14 cellular contexts compared by ENCODE assay signal in the genomic region with DNA sequence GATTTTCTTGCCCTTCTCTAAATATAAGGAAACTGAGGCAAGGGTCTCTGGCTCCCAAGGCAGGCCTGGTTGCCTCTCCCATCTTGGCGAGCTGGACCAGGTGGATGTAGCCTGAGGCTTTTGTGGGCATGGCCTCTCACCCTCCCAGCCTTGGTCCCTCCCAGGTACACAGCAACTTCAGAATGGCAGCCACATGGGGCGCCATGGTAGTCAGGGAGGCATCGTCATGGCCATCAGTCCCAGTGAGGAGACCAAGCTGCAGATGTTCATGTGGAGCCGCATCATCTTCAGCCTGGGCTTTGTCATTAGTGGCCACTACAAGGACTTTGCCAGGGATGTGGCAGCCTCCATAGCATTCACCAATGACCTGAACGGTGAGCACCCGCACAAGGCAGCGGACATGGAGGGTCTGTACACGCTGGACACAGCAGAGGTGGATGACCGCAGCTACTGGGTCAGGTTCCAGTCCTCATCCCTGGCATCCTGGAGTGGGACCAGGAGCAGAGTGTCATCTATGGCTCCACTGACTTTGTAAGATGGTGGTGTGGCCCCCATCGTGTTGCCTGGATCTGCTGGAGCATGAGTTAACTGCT.
DNase-seq lines count a peak whose midpoint lies in the region; ATAC-seq and TF ChIP-seq lines count a peak whose summit lies in the region.
"Had no signal": no experiment of that assay in that cellular context is flagged by ENCODE, and none has a peak within 500 bp of the region (broad histone marks: within the 10 kb centered on the region; RNA-seq: fewer than 3 reads in every experiment).

No MANE protein-coding gene starts in this region.

- peaks cover 64% of the 10 kb centered on the region for H3K4me1 Mint-ChIP-seq in activated CD4-positive, alpha-beta T cell treated with anti-CD3 and anti-CD28 coated beads, Interleukin-2, amount 10 ng/mL, durations not matched to agents 7 days and 5 days
- H3K4me1 Mint-ChIP-seq in CD4-positive, alpha-beta T cell (ENCODE audit: low read depth) = peaks cover 50% of the 10 kb centered on the region
- peaks cover 12% of the 10 kb centered on the region for H3K4me1 Mint-ChIP-seq in activated T-helper 1 cell treated with anti-CD3 and anti-CD28 coated beads, Interleukin-12 subunit alpha, Interleukin-12 subunit beta, Interleukin-2, Interleukin-4 antibody, amounts not matched to agents 30 ng/mL and 10 ng/mL and 1 ng/mL, durations not matched to agents 14 hours and 24 hours and 36 hours (ENCODE audit: low read depth)
- H3K4me1 Mint-ChIP-seq in naive thymus-derived CD8-positive, alpha-beta T cell = peaks cover 23 to 57% (median 41%) of the 10 kb centered on the region in 4 donors

- H3K4me1 ChIP-seq in tibial artery = peaks cover 0 to 3% (median 0%) of the 10 kb centered on the region in 4 donors
- no peaks in the 10 kb centered on the region for H3K4me1 ChIP-seq in upper lobe of right lung

- H3K27ac ChIP-seq in CD4-positive, alpha-beta T cell (ENCODE audit: low read depth, low read length) = no peak overlapping the region
- H3K27ac ChIP-seq in tibial artery (no peak overlapping the region), upper lobe of right lung (no peak overlapping the region)
- H3K27ac ChIP-seq: KMS-11 had no signal

- POLR2A ChIA-PET in activated CD4-positive, alpha-beta T cell treated with anti-CD3 and anti-CD28 coated beads, Interleukin-2, amount 10 ng/mL, durations not matched to agents 7 days and 5 days (lab: Charles Lee) = no interaction called here
- POLR2A ChIA-PET in CD4-positive, alpha-beta T cell (lab: Charles Lee) = interaction anchor here (1.0 to 4.6 kb wide), 11 partner anchors 12 to 634 kb away, joined by 3 to 43 read pairs (median 5); a partner anchor contains a TSS
- POLR2A ChIA-PET in naive thymus-derived CD8-positive, alpha-beta T cell (lab: Charles Lee) = no interaction called here

- ATAC-seq in CD4-positive, alpha-beta T cell (ENCODE audit: poor library complexity) = no peak
- ATAC-seq in naive thymus-derived CD8-positive, alpha-beta T cell = no peak
- no peak for ATAC-seq in upper lobe of right lung

- CTCF ChIA-PET in activated CD4-positive, alpha-beta T cell treated with anti-CD3 and anti-CD28 coated beads, Interleukin-2, amount 10 ng/mL, durations not matched to agents 7 days and 5 days (lab: Charles Lee) = interaction anchor here (0.5 kb wide), 1 partner anchor 14 kb away, joined by 4 read pairs; no protein-coding TSS in a partner anchor
- CTCF ChIA-PET in CD4-positive, alpha-beta T cell (lab: Charles Lee) = no interaction called here

- peak overlapping the region; percentile 83 for H3K27ac Mint-ChIP-seq in activated CD4-positive, alpha-beta T cell treated with anti-CD3 and anti-CD28 coated beads, Interleukin-2, amount 10 ng/mL, durations not matched to agents 7 days and 5 days
- H3K27ac Mint-ChIP-seq in CD4-positive, alpha-beta T cell = peak overlapping the region; percentile 77
- H3K27ac Mint-ChIP-seq in activated T-helper 1 cell treated with anti-CD3 and anti-CD28 coated beads, Interleukin-12 subunit alpha, Interleukin-12 subunit beta, Interleukin-2, Interleukin-4 antibody, amounts not matched to agents 30 ng/mL and 10 ng/mL and 1 ng/mL, durations not matched to agents 14 hours and 24 hours and 36 hours = peak overlapping the region; percentile 18
- H3K27ac Mint-ChIP-seq in naive thymus-derived CD8-positive, alpha-beta T cell = peak overlapping the region in 7 of 10 donors; percentile 41 to 99 (median 69)
- H3K27ac Mint-ChIP-seq: CD14-positive monocyte had no signal

- DNase-seq in activated CD4-positive, alpha-beta T cell treated with anti-CD3 and anti-CD28 coated beads, Interleukin-2, amount 10 ng/mL, durations not matched to agents 7 days and 5 days = no peak
- DNase-seq in activated CD4-positive, alpha-beta T cell treated with anti-CD3 and anti-CD28 coated beads, Interleukin-2, amount 50 U/mL, for 4 hours = no peak
- DNase-seq in CD4-positive, alpha-beta T cell = no peak
- no peak for DNase-seq in activated T-helper 1 cell treated with anti-CD3 and anti-CD28 coated beads, Interleukin-12 subunit alpha, Interleukin-12 subunit beta, Interleukin-2, Interleukin-4 antibody, amounts not matched to agents 30 ng/mL and 10 ng/mL and 1 ng/mL, durations not matched to agents 14 hours and 24 hours and 36 hours (ENCODE audit: low spot score)
- DNase-seq in naive thymus-derived CD8-positive, alpha-beta T cell = no peak
- DNase-seq in tibial artery = no peak
- no peak for DNase-seq in AG08395 (ENCODE audit: low spot score)
- DNase-seq in upper lobe of right lung = no peak
- DNase-seq: GDM1, NCI-H187 treated with DMSO at 0.1 percent for 48 hours, NCI-H2171, SHP77 treated with DMSO at 0.1 percent for 48 hours had no signal

- H3K9me3 Mint-ChIP-seq in activated CD4-positive, alpha-beta T cell treated with anti-CD3 and anti-CD28 coated beads, Interleukin-2, amount 10 ng/mL, durations not matched to agents 7 days and 5 days = no peaks in the 10 kb centered on the region
- H3K9me3 Mint-ChIP-seq in CD4-positive, alpha-beta T cell = no peaks in the 10 kb centered on the region
- H3K9me3 Mint-ChIP-seq in activated T-helper 1 cell treated with anti-CD3 and anti-CD28 coated beads, Interleukin-12 subunit alpha, Interleukin-12 subunit beta, Interleukin-2, Interleukin-4 antibody, amounts not matched to agents 30 ng/mL and 10 ng/mL and 1 ng/mL, durations not matched to agents 14 hours and 24 hours and 36 hours = no peaks in the 10 kb centered on the region
- H3K9me3 Mint-ChIP-seq in naive thymus-derived CD8-positive, alpha-beta T cell = no peaks in the 10 kb centered on the region

- H3K36me3 Mint-ChIP-seq in activated CD4-positive, alpha-beta T cell treated with anti-CD3 and anti-CD28 coated beads, Interleukin-2, amount 10 ng/mL, durations not matched to agents 7 days and 5 days (ENCODE audit: low read depth) = peaks cover 63% of the 10 kb centered on the region
- H3K36me3 Mint-ChIP-seq in CD4-positive, alpha-beta T cell (ENCODE audit: low read depth) = peaks cover 77% of the 10 kb centered on the region
- peaks cover 45% of the 10 kb centered on the region for H3K36me3 Mint-ChIP-seq in activated T-helper 1 cell treated with anti-CD3 and anti-CD28 coated beads, Interleukin-12 subunit alpha, Interleukin-12 subunit beta, Interleukin-2, Interleukin-4 antibody, amounts not matched to agents 30 ng/mL and 10 ng/mL and 1 ng/mL, durations not matched to agents 14 hours and 24 hours and 36 hours (ENCODE audit: low read depth)
- peaks cover 0 to 61% (median 21%) of the 10 kb centered on the region in 3 donors for H3K36me3 Mint-ChIP-seq in naive thymus-derived CD8-positive, alpha-beta T cell

- no peak for TF ChIP-seq CTCF in CD4-positive, alpha-beta T cell (IDR thresholded peaks at IDR 0.05)
- no peak for TF ChIP-seq CTCF in tibial artery (IDR thresholded peaks at IDR 0.05)
- TF ChIP-seq CTCF in upper lobe of right lung (IDR thresholded peaks at IDR 0.05) = no peak

- no peak overlapping the region for H3K4me3 Mint-ChIP-seq in activated CD4-positive, alpha-beta T cell treated with anti-CD3 and anti-CD28 coated beads, Interleukin-2, amount 10 ng/mL, durations not matched to agents 7 days and 5 days
- H3K4me3 Mint-ChIP-seq in CD4-positive, alpha-beta T cell = peak overlapping the region; percentile 84
- H3K4me3 Mint-ChIP-seq in activated T-helper 1 cell treated with anti-CD3 and anti-CD28 coated beads, Interleukin-12 subunit alpha, Interleukin-12 subunit beta, Interleukin-2, Interleukin-4 antibody, amounts not matched to agents 30 ng/mL and 10 ng/mL and 1 ng/mL, durations not matched to agents 14 hours and 24 hours and 36 hours = no peak overlapping the region
- peak overlapping the region in 3 of 10 donors; percentile 14 to 60 (median 22) for H3K4me3 Mint-ChIP-seq in naive thymus-derived CD8-positive, alpha-beta T cell
- H3K4me3 Mint-ChIP-seq: CD14-positive monocyte had no signal

- intact Hi-C loops in CD4-positive, alpha-beta T cell (cut with DNase I, micrococcal nuclease) = loop anchor here in 1 of 2 experiments (5.0 to 10.0 kb wide), 2 partner anchors 201 to 523 kb away; a partner anchor contains a TSS
- intact Hi-C loops in activated T-helper 1 cell treated with anti-CD3 and anti-CD28 coated beads, Interleukin-12 subunit alpha, Interleukin-12 subunit beta, Interleukin-2, Interleukin-4 antibody, amounts not matched to agents 30 ng/mL and 10 ng/mL and 1 ng/mL, durations not matched to agents 14 hours and 24 hours and 36 hours (cut with micrococcal nuclease) = loop anchor here (10.0 kb wide), 1 partner anchor 363 kb away; no protein-coding TSS in a partner anchor
- intact Hi-C loops in tibial artery (cut with DNase I; ENCODE audit: low total_unique reads) (no loop called here), upper lobe of right lung (cut with DNase I) (no loop called here)

- H3K36me3 ChIP-seq in tibial artery (peaks cover 0 to 65% (median 7%) of the 10 kb centered on the region in 3 donors), upper lobe of right lung (peaks cover 39% of the 10 kb centered on the region)

- H3K27me3 Mint-ChIP-seq in activated CD4-positive, alpha-beta T cell treated with anti-CD3 and anti-CD28 coated beads, Interleukin-2, amount 10 ng/mL, durations not matched to agents 7 days and 5 days = no peaks in the 10 kb centered on the region
- no peaks in the 10 kb centered on the region for H3K27me3 Mint-ChIP-seq in CD4-positive, alpha-beta T cell
- no peaks in the 10 kb centered on the region for H3K27me3 Mint-ChIP-seq in activated T-helper 1 cell treated with anti-CD3 and anti-CD28 coated beads, Interleukin-12 subunit alpha, Interleukin-12 subunit beta, Interleukin-2, Interleukin-4 antibody, amounts not matched to agents 30 ng/mL and 10 ng/mL and 1 ng/mL, durations not matched to agents 14 hours and 24 hours and 36 hours (ENCODE audit: insufficient read depth)
- no peaks in the 10 kb centered on the region for H3K27me3 Mint-ChIP-seq in naive thymus-derived CD8-positive, alpha-beta T cell

- no peaks in the 10 kb centered on the region for H3K27me3 ChIP-seq in CD4-positive, alpha-beta T cell (ENCODE audit: control insufficient read depth, insufficient read depth, low read length)
- H3K27me3 ChIP-seq in tibial artery = no peaks in the 10 kb centered on the region
- no peaks in the 10 kb centered on the region for H3K27me3 ChIP-seq in upper lobe of right lung

- H3K9me3 ChIP-seq in CD4-positive, alpha-beta T cell (ENCODE audit: control insufficient read depth, low read length) = no peaks in the 10 kb centered on the region
- H3K9me3 ChIP-seq in tibial artery = no peaks in the 10 kb centered on the region
- no peaks in the 10 kb centered on the region for H3K9me3 ChIP-seq in upper lobe of right lung

- H3K4me3 ChIP-seq in tibial artery (no peak overlapping the region), upper lobe of right lung (no peak overlapping the region)

Comparison
In these comparisons a context has a peak if more than half of its experiments do, and no peak if none do; other contexts are left out.
1. H3K27ac Mint-ChIP-seq: peak in every context shown above with its lines; median percentile 83 in activated CD4-positive, alpha-beta T cell treated with anti-CD3 and anti-CD28 coated beads, Interleukin-2, amount 10 ng/mL, durations not matched to agents 7 days and 5 days; 77 in CD4-positive, alpha-beta T cell; 69 in naive thymus-derived CD8-positive, alpha-beta T cell; 18 in activated T-helper 1 cell treated with anti-CD3 and anti-CD28 coated beads, Interleukin-12 subunit alpha, Interleukin-12 subunit beta, Interleukin-2, Interleukin-4 antibody, amounts not matched to agents 30 ng/mL and 10 ng/mL and 1 ng/mL, durations not matched to agents 14 hours and 24 hours and 36 hours.